ENCODE assay signal across 13 cellular contexts in the genomic region with DNA sequence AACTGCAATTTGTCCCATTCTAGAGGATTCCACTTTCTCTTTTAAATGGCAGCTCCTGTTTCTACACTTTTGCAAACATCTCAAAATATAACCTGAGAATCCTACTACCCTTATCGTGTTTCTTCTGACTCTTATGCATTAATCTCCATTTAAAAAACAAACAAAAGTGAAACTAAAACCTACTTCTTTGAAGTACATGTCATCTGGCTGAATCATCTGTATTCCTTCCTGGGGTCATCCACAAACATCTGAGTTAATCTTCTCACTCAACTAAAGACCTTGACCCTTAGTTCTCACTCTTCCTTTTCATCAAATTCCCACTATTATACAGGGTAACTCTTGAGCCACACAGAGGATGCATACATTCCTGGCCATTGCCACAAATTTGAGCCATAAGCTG.
A peak's percentile ranks its signal among the peaks of the same experiment; 100 is the strongest.
DNase-seq lines count a peak whose midpoint lies in the region; ATAC-seq and TF ChIP-seq lines count a peak whose summit lies in the region.
"Had no signal": no experiment of that assay in that cellular context is flagged by ENCODE, and none has a peak within 500 bp of the region (broad histone marks: within the 10 kb centered on the region; RNA-seq: fewer than 3 reads in every experiment).

No MANE protein-coding gene starts in this region.

- H3K4me3 Mint-ChIP-seq in naive thymus-derived CD8-positive, alpha-beta T cell = no peak overlapping the region
- H3K4me3 Mint-ChIP-seq: brain had no signal

- H3K4me3 ChIP-seq in BLaER1 treated with 17β-estradiol and CSF1 and Interleukin-3, amounts not matched to agents 10 nM and 100 nM = no peak overlapping the region
- H3K4me3 ChIP-seq in GM23248 (peak overlapping the region; percentile 21; the same call in 1 of the 2 replicates), fibroblast of pulmonary artery (replicated peaks; ENCODE audit: low read depth, low read length) (no peak overlapping the region)
- H3K4me3 ChIP-seq: right atrium auricular region, testis had no signal

- no peaks in the 10 kb centered on the region for H3K27me3 ChIP-seq in BLaER1 treated with 17β-estradiol and CSF1 and Interleukin-3, amounts not matched to agents 10 nM and 100 nM
- no peaks in the 10 kb centered on the region for H3K27me3 ChIP-seq in GM23248 (replicated peaks; ENCODE audit: insufficient read depth)
- H3K27me3 ChIP-seq: right atrium auricular region, testis had no signal

- peaks cover 3 to 8% (median 6%) of the 10 kb centered on the region in 4 donors for H3K4me1 Mint-ChIP-seq in naive thymus-derived CD8-positive, alpha-beta T cell
- H3K4me1 Mint-ChIP-seq: brain had no signal

- H3K27ac ChIP-seq in BLaER1 treated with 17β-estradiol and CSF1 and Interleukin-3, amounts not matched to agents 10 nM and 100 nM = no peak overlapping the region
- no peak overlapping the region for H3K27ac ChIP-seq in GM23248
- H3K27ac ChIP-seq: right atrium auricular region, testis had no signal

- H3K9me3 ChIP-seq in BLaER1 treated with 17β-estradiol and CSF1 and Interleukin-3, amounts not matched to agents 10 nM and 100 nM (replicated peaks in 1 of 11) = no peaks in the 10 kb centered on the region
- no peaks in the 10 kb centered on the region for H3K9me3 ChIP-seq in GM23248 (ENCODE audit: low read depth)
- H3K9me3 ChIP-seq: right atrium auricular region, testis had no signal

- in situ Hi-C loops in GM23248 (cut with MboI) = no loop called here

- no peak overlapping the region for H3K9ac ChIP-seq in BLaER1 treated with 17β-estradiol and CSF1 and Interleukin-3, amounts not matched to agents 10 nM and 100 nM
- H3K9ac ChIP-seq in GM23248 = no peak overlapping the region

- H3F3A ChIP-seq in GM23248 (ENCODE audit: insufficient read depth) = no peaks in the 10 kb centered on the region

- POLR2A ChIA-PET in naive thymus-derived CD8-positive, alpha-beta T cell (lab: Charles Lee) = no interaction called here

- no peak for TF ChIP-seq CTCF in fibroblast of pulmonary artery (IDR thresholded peaks at IDR 0.05; ENCODE audit: low read length, missing control alignments)

- H3K36me3 Mint-ChIP-seq in naive thymus-derived CD8-positive, alpha-beta T cell = no peaks in the 10 kb centered on the region
- H3K36me3 Mint-ChIP-seq: brain had no signal

- no peaks in the 10 kb centered on the region for H3K79me2 ChIP-seq in GM23248 (ENCODE audit: insufficient read depth)

- peaks cover 0 to 10% (median 2%) of the 10 kb centered on the region in 10 experiments; a peak in 5 of 20 replicates for H3K4me1 ChIP-seq in BLaER1 treated with 17β-estradiol and CSF1 and Interleukin-3, amounts not matched to agents 10 nM and 100 nM
- H3K4me1 ChIP-seq in GM23248 (ENCODE audit: insufficient read depth) = no peaks in the 10 kb centered on the region
- H3K4me1 ChIP-seq: right atrium auricular region, testis had no signal

- no peaks in the 10 kb centered on the region for H3K9me3 Mint-ChIP-seq in naive thymus-derived CD8-positive, alpha-beta T cell
- H3K9me3 Mint-ChIP-seq: brain had no signal

- H3K4me2 ChIP-seq in BLaER1 treated with 17β-estradiol and CSF1 and Interleukin-3, amounts not matched to agents 10 nM and 100 nM = peak overlapping the region in 10 of 11 experiments; percentile 9 to 57 (median 32); a peak in 17 of 22 replicates
- H3K4me2 ChIP-seq in GM23248 (ENCODE audit: unreplicated experiment) = no peak overlapping the region

- no peak overlapping the region for H3K27ac Mint-ChIP-seq in naive thymus-derived CD8-positive, alpha-beta T cell
- H3K27ac Mint-ChIP-seq: brain had no signal

- H3K9me2 ChIP-seq in GM23248 (ENCODE audit: insufficient read depth) = no peaks in the 10 kb centered on the region

- DNase-seq in GM23248 = no peak
- peak; percentile 78 for DNase-seq in OCI-M1 (lab: John Stamatoyannopoulos, UW)
- peak; percentile 11 for DNase-seq in fibroblast of pulmonary artery (ENCODE audit: low read depth)
- DNase-seq in COLO668 (lab: John Stamatoyannopoulos, UW; ENCODE audit: unreplicated experiment) = no peak
- DNase-seq in OCI-M2 (lab: John Stamatoyannopoulos, UW; ENCODE audit: unreplicated experiment) = no peak
- DNase-seq in naive thymus-derived CD8-positive, alpha-beta T cell = no peak
- DNase-seq: activated CD8-positive, alpha-beta memory T cell treated with anti-CD3 and anti-CD28 coated beads, Interleukin-2, amount 50 U/mL, for 4 hours; NCI-H187; testis had no signal

- H3K27me3 Mint-ChIP-seq in naive thymus-derived CD8-positive, alpha-beta T cell = no peaks in the 10 kb centered on the region
- H3K27me3 Mint-ChIP-seq: brain had no signal

- no peaks in the 10 kb centered on the region for H3K36me3 ChIP-seq in BLaER1 treated with 17β-estradiol and CSF1 and Interleukin-3, amounts not matched to agents 10 nM and 100 nM
- no peaks in the 10 kb centered on the region for H3K36me3 ChIP-seq in GM23248 (ENCODE audit: low read depth)
- H3K36me3 ChIP-seq: right atrium auricular region had no signal

- H2AFZ ChIP-seq in GM23248 = no peak overlapping the region

- H4K20me1 ChIP-seq in BLaER1 treated with 17β-estradiol and CSF1 and Interleukin-3, amounts not matched to agents 10 nM and 100 nM = no peaks in the 10 kb centered on the region
- H4K20me1 ChIP-seq in GM23248 (ENCODE audit: insufficient read depth) = no peaks in the 10 kb centered on the region

- no peak for ATAC-seq in GM21367 (IDR thresholded peaks at IDR 0.05; ENCODE audit: unreplicated experiment)
- no peak for ATAC-seq in naive thymus-derived CD8-positive, alpha-beta T cell

- 72 to 80% methylated on average over 1 of the region's 1 CpG for WGBS in GM23248 (ENCODE audit: low coverage in 1 of 2, low lambda C conversion rate in 2 of 2, missing lambda C conversion rate in 2 of 2), 2 experiments

Comparison
In these comparisons a context has a peak if more than half of its experiments do, and no peak if none do; other contexts are left out.
1. DNase-seq: peak in OCI-M1 (single experiment) and fibroblast of pulmonary artery (single experiment); none in GM23248 (single experiment), COLO668 (single experiment), OCI-M2 (single experiment) and naive thymus-derived CD8-positive, alpha-beta T cell (0 of 10).